ENCODE assay signal across 7 cellular contexts in genomic region chr4:151389799-151390198, GRCh38. TPM values are rescaled to one million over a fixed set of nuclear protein-coding genes. Genes with fewer than 3 reads are reported as not detected.
"Had no signal": no experiment of that assay in that cellular context is flagged by ENCODE, and none has a peak within 500 bp of the region (broad histone marks: within the 10 kb centered on the region; RNA-seq: fewer than 3 reads in every experiment).

No MANE protein-coding gene starts in this region.

RNA-seq across cellular contexts. Expression of gene FHIP1A, which starts 19.2 kb away (rescaled TPM):
- total RNA-seq: activated CD4-positive, alpha-beta T cell treated with anti-CD3 and anti-CD28 coated beads, Interleukin-2, amount 10 ng/mL, durations not matched to agents 24 days and 14 days; activated CD4-positive, alpha-beta T cell treated with anti-CD3 and anti-CD28 coated beads, Interleukin-2, amount 10 ng/mL, durations not matched to agents 7 days and 5 days; activated CD8-positive, alpha-beta memory T cell treated with anti-CD3 and anti-CD28 coated beads for 36 hours; activated CD8-positive, alpha-beta memory T cell treated with anti-CD3 and anti-CD28 coated beads, Interleukin-2, amount 10 ng/mL, durations not matched to agents 7 days and 5 days; activated CD8-positive, alpha-beta T cell treated with anti-CD3 and anti-CD28 coated beads, Interleukin-2, amount 10 ng/mL, durations not matched to agents 7 days and 5 days; T-helper 1 cell treated with Interleukin-12 subunit alpha and Interleukin-12 subunit beta and Interleukin-4 antibody, amounts not matched to agents 30 ng/mL and 1 ng/mL, for 36 hours; T-helper 2 cell treated with Interferon-gamma antibody and Interleukin-4, amounts not matched to agents 100 ng/mL and 5 ng/mL, for 36 hours had no signal
